8 cellular contexts compared by ENCODE assay signal in the genomic region with DNA sequence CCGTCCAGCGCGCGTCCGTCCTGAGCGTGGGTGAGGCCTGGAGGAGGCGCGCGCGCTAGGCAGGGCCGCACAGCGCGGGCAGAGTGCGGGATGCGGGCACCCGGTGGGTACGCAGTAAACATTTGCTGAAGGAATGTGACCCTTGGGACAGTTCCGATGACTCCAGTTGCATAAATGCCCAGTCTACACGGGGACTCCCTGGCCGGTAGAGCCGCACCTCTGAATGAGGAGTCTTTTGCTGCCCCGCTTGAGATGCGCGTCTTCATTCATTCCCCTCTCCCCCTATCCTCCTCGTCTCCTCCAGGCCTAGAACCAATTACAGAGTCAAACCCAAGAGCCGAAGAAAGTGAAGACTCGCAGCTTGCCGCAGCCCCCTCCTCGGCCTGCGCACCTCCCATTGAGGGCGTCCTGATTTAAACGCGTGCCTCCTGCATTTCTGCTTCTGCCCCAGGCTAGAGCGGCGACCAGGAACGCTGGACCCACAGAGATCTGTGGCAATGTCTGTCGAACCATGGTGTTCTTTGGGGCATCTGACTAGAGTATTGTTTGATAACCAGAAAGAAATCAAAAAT. TPM values are rescaled to one million over a fixed set of nuclear protein-coding genes. Genes with fewer than 3 reads are reported as not detected.
DNase-seq lines count a peak whose midpoint lies in the region; ATAC-seq lines count a peak whose summit lies in the region.

No MANE protein-coding gene starts in this region.

- ATAC-seq in activated CD4-positive, alpha-beta T cell treated with anti-CD3 and anti-CD28 coated beads for 36 hours: peak; percentile 21
- ATAC-seq in HG03045 (IDR thresholded peaks at IDR 0.05; ENCODE audit: unreplicated experiment) (peak; percentile 25), HG03196 (IDR thresholded peaks at IDR 0.05; ENCODE audit: unreplicated experiment) (no peak)
- peak; percentile 25 for ATAC-seq in activated naive CD8-positive, alpha-beta T cell treated with anti-CD3 and anti-CD28 coated beads, Interleukin-2, amount 10 ng/mL, durations not matched to agents 7 days and 5 days (ENCODE audit: low read depth)
- ATAC-seq in stimulated activated naive B cell treated with anti-CD40 and anti-IgM and Interleukin-4, amounts not matched to agents 10 μg/mL and 1 μg/mL and 100 μg/mL, for 72 hours (replicated peaks): peak; percentile 31 to 32

- H3K36me3 Mint-ChIP-seq in activated CD4-positive, alpha-beta T cell treated with anti-CD3 and anti-CD28 coated beads for 36 hours (ENCODE audit: low read depth): peaks cover 22% of the 10 kb centered on the region
- peaks cover 11% of the 10 kb centered on the region for H3K36me3 Mint-ChIP-seq in activated naive CD8-positive, alpha-beta T cell treated with anti-CD3 and anti-CD28 coated beads, Interleukin-2, amount 10 ng/mL, durations not matched to agents 7 days and 5 days
- H3K36me3 Mint-ChIP-seq in stimulated activated naive B cell treated with anti-CD40 and anti-IgM and Interleukin-4, amounts not matched to agents 10 μg/mL and 1 μg/mL and 100 μg/mL, for 72 hours: peaks cover 21 to 24% of the 10 kb centered on the region in 2 donors

- POLR2A ChIA-PET in activated CD4-positive, alpha-beta T cell treated with anti-CD3 and anti-CD28 coated beads for 36 hours (lab: Charles Lee): interaction anchor here (0.6 to 1.6 kb wide), 2 partner anchors 38 to 58 kb away, joined by 4 to 6 read pairs; a partner anchor contains a TSS
- POLR2A ChIA-PET in activated naive CD8-positive, alpha-beta T cell treated with anti-CD3 and anti-CD28 coated beads, Interleukin-2, amount 10 ng/mL, durations not matched to agents 7 days and 5 days (lab: Charles Lee): interaction anchor here (0.7 to 9.8 kb wide), 13 partner anchors 11 to 289 kb away, joined by 3 to 93 read pairs (median 8); a partner anchor contains a TSS

- CTCF ChIA-PET in activated CD4-positive, alpha-beta T cell treated with anti-CD3 and anti-CD28 coated beads for 36 hours (lab: Charles Lee): interaction anchor here (1.1 to 3.9 kb wide), 2 partner anchors 18 to 58 kb away, joined by 4 to 14 read pairs; a partner anchor contains a TSS

- peak overlapping the region; percentile 84 for H3K27ac Mint-ChIP-seq in activated CD4-positive, alpha-beta T cell treated with anti-CD3 and anti-CD28 coated beads for 36 hours
- H3K27ac Mint-ChIP-seq in activated naive CD8-positive, alpha-beta T cell treated with anti-CD3 and anti-CD28 coated beads, Interleukin-2, amount 10 ng/mL, durations not matched to agents 7 days and 5 days: peak overlapping the region; percentile 85
- H3K27ac Mint-ChIP-seq in stimulated activated naive B cell treated with anti-CD40 and anti-IgM and Interleukin-4, amounts not matched to agents 10 μg/mL and 1 μg/mL and 100 μg/mL, for 72 hours: peak overlapping the region; percentile 76

- peaks cover 25% of the 10 kb centered on the region for H3K4me1 Mint-ChIP-seq in activated CD4-positive, alpha-beta T cell treated with anti-CD3 and anti-CD28 coated beads for 36 hours
- peaks cover 19% of the 10 kb centered on the region for H3K4me1 Mint-ChIP-seq in activated naive CD8-positive, alpha-beta T cell treated with anti-CD3 and anti-CD28 coated beads, Interleukin-2, amount 10 ng/mL, durations not matched to agents 7 days and 5 days
- peaks cover 15 to 32% of the 10 kb centered on the region in 2 donors for H3K4me1 Mint-ChIP-seq in stimulated activated naive B cell treated with anti-CD40 and anti-IgM and Interleukin-4, amounts not matched to agents 10 μg/mL and 1 μg/mL and 100 μg/mL, for 72 hours

- DNase-seq in activated CD4-positive, alpha-beta T cell treated with anti-CD3 and anti-CD28 coated beads for 36 hours: no peak
- DNase-seq in activated CD4-positive, alpha-beta T cell treated with anti-CD3 and anti-CD28 coated beads, Interleukin-2, amount 50 U/mL, for 1 hour: no peak
- no peak for DNase-seq in activated naive CD8-positive, alpha-beta T cell treated with anti-CD3 and anti-CD28 coated beads, Interleukin-2, amount 10 ng/mL, durations not matched to agents 7 days and 5 days
- no peak for DNase-seq in stimulated activated naive B cell treated with anti-CD40 and anti-IgM and Interleukin-4, amounts not matched to agents 10 μg/mL and 1 μg/mL and 100 μg/mL, for 72 hours
- no peak for DNase-seq in HCEC 1CT

- H3K4me3 ChIP-seq in iPS-18c (ENCODE audit: insufficient read depth, low read depth, low read length): peak overlapping the region; percentile 98

- peak overlapping the region; percentile 86 for H3K4me3 Mint-ChIP-seq in activated CD4-positive, alpha-beta T cell treated with anti-CD3 and anti-CD28 coated beads for 36 hours
- H3K4me3 Mint-ChIP-seq in activated naive CD8-positive, alpha-beta T cell treated with anti-CD3 and anti-CD28 coated beads, Interleukin-2, amount 10 ng/mL, durations not matched to agents 7 days and 5 days: peak overlapping the region; percentile 99
- H3K4me3 Mint-ChIP-seq in stimulated activated naive B cell treated with anti-CD40 and anti-IgM and Interleukin-4, amounts not matched to agents 10 μg/mL and 1 μg/mL and 100 μg/mL, for 72 hours: peak overlapping the region; percentile 89

- no peaks in the 10 kb centered on the region for H3K9me3 ChIP-seq in iPS-18c (ENCODE audit: control insufficient read depth, insufficient read depth, low read length)

- intact Hi-C loops in activated CD4-positive, alpha-beta T cell treated with anti-CD3 and anti-CD28 coated beads for 36 hours (cut with DNase I, micrococcal nuclease): loop anchor here (1.0 to 5.0 kb wide), 13 partner anchors 21 to 398 kb away; a partner anchor contains a TSS

- H3K9me3 Mint-ChIP-seq in activated CD4-positive, alpha-beta T cell treated with anti-CD3 and anti-CD28 coated beads for 36 hours (ENCODE audit: low read depth): no peaks in the 10 kb centered on the region
- H3K9me3 Mint-ChIP-seq in activated naive CD8-positive, alpha-beta T cell treated with anti-CD3 and anti-CD28 coated beads, Interleukin-2, amount 10 ng/mL, durations not matched to agents 7 days and 5 days: no peaks in the 10 kb centered on the region
- no peaks in the 10 kb centered on the region for H3K9me3 Mint-ChIP-seq in stimulated activated naive B cell treated with anti-CD40 and anti-IgM and Interleukin-4, amounts not matched to agents 10 μg/mL and 1 μg/mL and 100 μg/mL, for 72 hours

- H3K27me3 Mint-ChIP-seq in activated CD4-positive, alpha-beta T cell treated with anti-CD3 and anti-CD28 coated beads for 36 hours: no peaks in the 10 kb centered on the region
- no peaks in the 10 kb centered on the region for H3K27me3 Mint-ChIP-seq in activated naive CD8-positive, alpha-beta T cell treated with anti-CD3 and anti-CD28 coated beads, Interleukin-2, amount 10 ng/mL, durations not matched to agents 7 days and 5 days
- no peaks in the 10 kb centered on the region for H3K27me3 Mint-ChIP-seq in stimulated activated naive B cell treated with anti-CD40 and anti-IgM and Interleukin-4, amounts not matched to agents 10 μg/mL and 1 μg/mL and 100 μg/mL, for 72 hours

RNA-seq across cellular contexts. Expression of a gene that starts 0.7 kb away (rescaled TPM):
- 10 to 100 TPM; 68.2 to 79.7 TPM for total RNA-seq in activated CD4-positive, alpha-beta T cell treated with anti-CD3 and anti-CD28 coated beads for 36 hours
- 100 to 1,000 TPM; 132 to 137 TPM for total RNA-seq in activated naive CD8-positive, alpha-beta T cell treated with anti-CD3 and anti-CD28 coated beads, Interleukin-2, amount 10 ng/mL, durations not matched to agents 7 days and 5 days

RNA-seq across cellular contexts. Expression of a gene that starts 5.2 kb away (rescaled TPM):
- 10 to 100 TPM; 42.5 to 51.4 TPM for total RNA-seq in activated CD4-positive, alpha-beta T cell treated with anti-CD3 and anti-CD28 coated beads for 36 hours
- 10 to 100 TPM; 85.2 to 95.4 TPM for total RNA-seq in activated naive CD8-positive, alpha-beta T cell treated with anti-CD3 and anti-CD28 coated beads, Interleukin-2, amount 10 ng/mL, durations not matched to agents 7 days and 5 days

RNA-seq across cellular contexts. Expression of a gene that starts 17.2 kb away (rescaled TPM):
- under 1 TPM; 0.14 TPM for total RNA-seq in activated CD4-positive, alpha-beta T cell treated with anti-CD3 and anti-CD28 coated beads for 36 hours
- total RNA-seq in activated naive CD8-positive, alpha-beta T cell treated with anti-CD3 and anti-CD28 coated beads, Interleukin-2, amount 10 ng/mL, durations not matched to agents 7 days and 5 days: under 1 TPM; 0.28 to 0.39 TPM

RNA-seq across cellular contexts. Expression of a gene that starts 20.7 kb away (rescaled TPM):
- total RNA-seq in activated CD4-positive, alpha-beta T cell treated with anti-CD3 and anti-CD28 coated beads for 36 hours: 1 to 10 TPM; 3.8 TPM
- 1 to 10 TPM in 1 of 2 experiments, under 1 TPM in 1; 0.79 to 1.1 TPM for total RNA-seq in activated naive CD8-positive, alpha-beta T cell treated with anti-CD3 and anti-CD28 coated beads, Interleukin-2, amount 10 ng/mL, durations not matched to agents 7 days and 5 days

RNA-seq across cellular contexts. Expression of a gene that starts 37.7 kb away (rescaled TPM):
- total RNA-seq in activated CD4-positive, alpha-beta T cell treated with anti-CD3 and anti-CD28 coated beads for 36 hours: 1 to 10 TPM; 5.7 to 6.4 TPM
- total RNA-seq in activated naive CD8-positive, alpha-beta T cell treated with anti-CD3 and anti-CD28 coated beads, Interleukin-2, amount 10 ng/mL, durations not matched to agents 7 days and 5 days: 10 to 100 TPM; 18.8 to 21.9 TPM
